ENCODE assay signal across 1 cellular context in the genomic region with DNA sequence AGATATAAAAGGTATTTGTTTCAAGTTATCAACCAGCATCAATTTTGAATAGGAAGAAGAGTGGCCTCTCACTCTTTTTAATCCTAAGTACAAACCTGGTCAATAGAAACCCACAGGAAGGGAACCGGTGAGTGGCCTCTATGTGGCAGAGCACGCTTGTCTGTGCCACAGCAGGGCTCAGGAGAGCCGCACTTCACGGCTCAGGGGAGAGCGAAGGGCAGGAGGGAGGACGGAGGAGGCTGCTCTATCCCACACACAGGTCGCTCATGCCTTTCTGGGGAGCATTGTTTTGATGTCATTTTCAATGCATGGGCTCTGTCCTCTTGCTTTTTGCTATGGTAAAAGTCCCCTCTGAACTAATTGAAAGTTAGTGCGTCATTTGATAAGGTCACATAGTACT.
TF ChIP-seq lines count a peak whose summit lies in the region.

No MANE protein-coding gene starts in this region.

TF ChIP-seq in IMR-90, 13 proteins besides CTCF, POLR2A, EP300 and RAD21:
- no peak for TF ChIP-seq MXI1 (IDR thresholded peaks at IDR 0.05; ENCODE audit: borderline replicate concordance, low read depth, low read length)
- no peak for TF ChIP-seq CHD1 (IDR thresholded peaks at IDR 0.05; ENCODE audit: low read depth, low read length)
- TF ChIP-seq NFE2L2 (IDR thresholded peaks at IDR 0.05; ENCODE audit: low read depth, low read length), result no peak
- TF ChIP-seq MAFK (IDR thresholded peaks at IDR 0.05; ENCODE audit: low read depth, low read length), result no peak
- TF ChIP-seq BHLHE40 (IDR thresholded peaks at IDR 0.05; ENCODE audit: low read depth, low read length), result no peak
- TF ChIP-seq, protein P1, sequence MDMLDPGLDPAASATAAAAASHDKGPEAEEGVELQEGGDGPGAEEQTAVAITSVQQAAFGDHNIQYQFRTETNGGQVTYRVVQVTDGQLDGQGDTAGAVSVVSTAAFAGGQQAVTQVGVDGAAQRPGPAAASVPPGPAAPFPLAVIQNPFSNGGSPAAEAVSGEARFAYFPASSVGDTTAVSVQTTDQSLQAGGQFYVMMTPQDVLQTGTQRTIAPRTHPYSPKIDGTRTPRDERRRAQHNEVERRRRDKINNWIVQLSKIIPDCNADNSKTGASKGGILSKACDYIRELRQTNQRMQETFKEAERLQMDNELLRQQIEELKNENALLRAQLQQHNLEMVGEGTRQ (IDR thresholded peaks at IDR 0.05; ENCODE audit: low read depth, low read length), result no peak
- no peak for TF ChIP-seq FOS (IDR thresholded peaks at IDR 0.05; ENCODE audit: low read depth, low read length)
- TF ChIP-seq SMC3 (IDR thresholded peaks at IDR 0.05; ENCODE audit: low read depth, low read length), result no peak
- TF ChIP-seq MAZ (IDR thresholded peaks at IDR 0.05; ENCODE audit: borderline replicate concordance, low read depth, low read length), result no peak
- TF ChIP-seq CEBPB (IDR thresholded peaks at IDR 0.05; ENCODE audit: low read depth, low read length), result no peak
- TF ChIP-seq, protein P2, sequence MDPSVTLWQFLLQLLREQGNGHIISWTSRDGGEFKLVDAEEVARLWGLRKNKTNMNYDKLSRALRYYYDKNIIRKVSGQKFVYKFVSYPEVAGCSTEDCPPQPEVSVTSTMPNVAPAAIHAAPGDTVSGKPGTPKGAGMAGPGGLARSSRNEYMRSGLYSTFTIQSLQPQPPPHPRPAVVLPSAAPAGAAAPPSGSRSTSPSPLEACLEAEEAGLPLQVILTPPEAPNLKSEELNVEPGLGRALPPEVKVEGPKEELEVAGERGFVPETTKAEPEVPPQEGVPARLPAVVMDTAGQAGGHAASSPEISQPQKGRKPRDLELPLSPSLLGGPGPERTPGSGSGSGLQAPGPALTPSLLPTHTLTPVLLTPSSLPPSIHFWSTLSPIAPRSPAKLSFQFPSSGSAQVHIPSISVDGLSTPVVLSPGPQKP (IDR thresholded peaks at IDR 0.05; ENCODE audit: borderline replicate concordance, low read depth, low read length), result no peak
